ENCODE assay signal across 1 cellular context in the genomic region with DNA sequence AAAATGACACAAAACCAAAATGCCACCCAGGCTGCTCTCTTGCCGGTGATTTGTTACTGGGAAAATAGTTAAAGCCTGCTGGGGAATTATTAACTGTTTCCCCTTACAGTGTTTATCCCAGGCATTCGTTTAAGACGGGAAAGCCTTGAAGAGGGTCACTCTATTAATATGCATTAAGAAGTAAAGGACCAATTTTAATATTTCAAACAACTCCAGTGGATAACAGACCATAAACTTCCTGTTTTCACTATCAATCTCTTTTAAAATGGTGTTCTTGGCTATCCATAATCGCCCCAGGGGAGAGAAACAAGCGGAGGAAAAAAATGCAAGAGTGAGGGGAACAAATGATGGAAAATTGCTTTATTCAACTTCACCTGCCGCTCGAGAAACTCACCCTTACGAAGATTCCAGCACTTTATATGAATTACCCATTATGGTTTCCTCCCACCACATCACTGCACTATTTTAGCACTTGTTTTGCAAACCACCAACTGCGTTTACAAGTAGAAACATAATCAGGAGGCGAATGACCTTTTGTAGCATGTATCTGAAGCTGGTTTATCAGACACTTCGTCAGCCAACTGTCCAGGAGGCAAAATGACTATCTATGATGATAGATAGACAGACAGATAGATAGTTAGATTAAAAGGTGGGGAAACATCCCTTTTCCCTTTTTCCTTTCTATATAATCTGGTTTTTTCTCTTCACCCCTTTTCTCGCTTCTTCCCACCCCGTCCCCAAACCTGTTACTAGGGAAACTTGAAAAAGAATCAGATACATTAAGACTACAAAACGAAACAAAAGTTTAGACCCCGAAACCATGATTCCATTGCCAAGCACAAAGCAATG.
TF ChIP-seq lines count a peak whose summit lies in the region.

No MANE protein-coding gene starts in this region.

TF ChIP-seq in SK-N-SH treated with all-trans-retinoic acid at 6 μM for 48 hours, 23 proteins besides CTCF, POLR2A, EP300 and RAD21 (continued from another document):
- TF ChIP-seq, protein P1, sequence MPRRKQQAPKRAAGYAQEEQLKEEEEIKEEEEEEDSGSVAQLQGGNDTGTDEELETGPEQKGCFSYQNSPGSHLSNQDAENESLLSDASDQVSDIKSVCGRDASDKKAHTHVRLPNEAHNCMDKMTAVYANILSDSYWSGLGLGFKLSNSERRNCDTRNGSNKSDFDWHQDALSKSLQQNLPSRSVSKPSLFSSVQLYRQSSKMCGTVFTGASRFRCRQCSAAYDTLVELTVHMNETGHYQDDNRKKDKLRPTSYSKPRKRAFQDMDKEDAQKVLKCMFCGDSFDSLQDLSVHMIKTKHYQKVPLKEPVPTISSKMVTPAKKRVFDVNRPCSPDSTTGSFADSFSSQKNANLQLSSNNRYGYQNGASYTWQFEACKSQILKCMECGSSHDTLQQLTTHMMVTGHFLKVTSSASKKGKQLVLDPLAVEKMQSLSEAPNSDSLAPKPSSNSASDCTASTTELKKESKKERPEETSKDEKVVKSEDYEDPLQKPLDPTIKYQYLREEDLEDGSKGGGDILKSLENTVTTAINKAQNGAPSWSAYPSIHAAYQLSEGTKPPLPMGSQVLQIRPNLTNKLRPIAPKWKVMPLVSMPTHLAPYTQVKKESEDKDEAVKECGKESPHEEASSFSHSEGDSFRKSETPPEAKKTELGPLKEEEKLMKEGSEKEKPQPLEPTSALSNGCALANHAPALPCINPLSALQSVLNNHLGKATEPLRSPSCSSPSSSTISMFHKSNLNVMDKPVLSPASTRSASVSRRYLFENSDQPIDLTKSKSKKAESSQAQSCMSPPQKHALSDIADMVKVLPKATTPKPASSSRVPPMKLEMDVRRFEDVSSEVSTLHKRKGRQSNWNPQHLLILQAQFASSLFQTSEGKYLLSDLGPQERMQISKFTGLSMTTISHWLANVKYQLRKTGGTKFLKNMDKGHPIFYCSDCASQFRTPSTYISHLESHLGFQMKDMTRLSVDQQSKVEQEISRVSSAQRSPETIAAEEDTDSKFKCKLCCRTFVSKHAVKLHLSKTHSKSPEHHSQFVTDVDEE (CRISPR knock-in tag; IDR thresholded peaks at IDR 0.05), result no peak
- TF ChIP-seq CSDC2 (CRISPR knock-in tag; IDR thresholded peaks at IDR 0.05) (no peak), ISL1 (CRISPR knock-in tag; IDR thresholded peaks at IDR 0.05) (no peak), ESRRG (CRISPR knock-in tag; IDR thresholded peaks at IDR 0.05) (no peak), PPARA (CRISPR knock-in tag; IDR thresholded peaks at IDR 0.05; ENCODE audit: borderline replicate concordance) (no peak), ZFP30 (CRISPR knock-in tag; IDR thresholded peaks at IDR 0.05) (no peak)
- TF ChIP-seq, protein P2, sequence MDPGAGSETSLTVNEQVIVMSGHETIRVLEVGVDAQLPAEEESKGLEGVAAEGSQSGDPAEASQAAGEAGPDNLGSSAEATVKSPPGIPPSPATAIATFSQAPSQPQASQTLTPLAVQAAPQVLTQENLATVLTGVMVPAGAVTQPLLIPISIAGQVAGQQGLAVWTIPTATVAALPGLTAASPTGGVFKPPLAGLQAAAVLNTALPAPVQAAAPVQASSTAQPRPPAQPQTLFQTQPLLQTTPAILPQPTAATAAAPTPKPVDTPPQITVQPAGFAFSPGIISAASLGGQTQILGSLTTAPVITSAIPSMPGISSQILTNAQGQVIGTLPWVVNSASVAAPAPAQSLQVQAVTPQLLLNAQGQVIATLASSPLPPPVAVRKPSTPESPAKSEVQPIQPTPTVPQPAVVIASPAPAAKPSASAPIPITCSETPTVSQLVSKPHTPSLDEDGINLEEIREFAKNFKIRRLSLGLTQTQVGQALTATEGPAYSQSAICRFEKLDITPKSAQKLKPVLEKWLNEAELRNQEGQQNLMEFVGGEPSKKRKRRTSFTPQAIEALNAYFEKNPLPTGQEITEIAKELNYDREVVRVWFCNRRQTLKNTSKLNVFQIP (CRISPR knock-in tag; IDR thresholded peaks at IDR 0.05; ENCODE audit: borderline replicate concordance, low read depth), result no peak
